In the genomic region with DNA sequence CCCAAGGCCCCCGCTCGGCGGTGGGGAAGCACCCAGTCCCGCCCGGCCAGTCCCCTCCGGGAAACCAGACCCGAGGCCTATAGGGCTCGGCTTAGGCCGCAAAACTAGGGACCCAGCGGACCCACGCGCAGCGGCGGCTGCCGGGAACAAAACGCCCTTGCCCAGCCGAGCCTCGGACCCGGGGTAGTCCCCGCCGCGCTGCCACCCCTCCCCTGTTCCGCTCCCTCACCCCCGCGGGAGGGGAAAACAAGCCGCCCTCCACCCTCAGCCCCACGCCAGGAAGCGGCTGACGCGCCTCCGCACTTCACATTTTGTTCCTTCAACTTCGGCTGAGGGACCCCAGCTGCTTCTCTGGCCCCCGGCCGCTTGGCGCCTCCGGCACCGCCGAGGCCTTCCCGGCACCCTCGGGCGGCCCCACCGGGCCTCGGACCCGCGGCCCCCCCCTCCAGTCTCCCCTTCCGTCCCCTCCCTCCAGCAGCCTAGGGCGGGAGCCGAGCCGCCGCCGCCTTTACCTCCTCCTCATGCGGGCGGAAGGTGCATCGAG, we compare ENCODE assay signal across 1 cellular context.
TF ChIP-seq lines count a peak whose summit lies in the region.

No MANE protein-coding gene starts in this region.

TF ChIP-seq in H1, 55 proteins besides CTCF, POLR2A, EP300 and RAD21:
- TF ChIP-seq SIN3A (conservative IDR thresholded peaks at IDR 0.05 in 1 of 2, IDR thresholded peaks at IDR 0.05 in 1 of 2; ENCODE audit: low read depth in 1 of 2, low read length in 2 of 2) (no peak), FOSL1 (IDR thresholded peaks at IDR 0.05; ENCODE audit: insufficient read depth, low read depth, low read length) (no peak), TBP (IDR thresholded peaks at IDR 0.05; ENCODE audit: low read depth, low read length) (no peak), GABPA (IDR thresholded peaks at IDR 0.05; ENCODE audit: borderline replicate concordance, insufficient read depth, low read length) (no peak), JUN (IDR thresholded peaks at IDR 0.05; ENCODE audit: low read depth, low read length) (no peak), BCL11A (IDR thresholded peaks at IDR 0.05; ENCODE audit: low read depth in 2 of 2, low read length in 2 of 2) (no peak), CHD1 (IDR thresholded peaks at IDR 0.05; ENCODE audit: low read depth, low read length) (no peak), RBBP5 (IDR thresholded peaks at IDR 0.05; ENCODE audit: borderline replicate concordance, low read depth, low read length) (no peak), CBX8 (IDR thresholded peaks at IDR 0.05; ENCODE audit: borderline replicate concordance, low read depth, low read length) (no peak), ASH2L (IDR thresholded peaks at IDR 0.05; ENCODE audit: low read length) (peak; percentile 64), CTBP2 (IDR thresholded peaks at IDR 0.05; ENCODE audit: borderline replicate concordance, insufficient read depth, insufficient read length, low read length) (no peak), BRCA1 (IDR thresholded peaks at IDR 0.05; ENCODE audit: low read depth, low read length) (no peak), CHD7 (IDR thresholded peaks at IDR 0.05; ENCODE audit: insufficient replicate concordance, low read length) (no peak), KDM4A (IDR thresholded peaks at IDR 0.05; ENCODE audit: low read depth, low read length, severe bottlenecking) (peak; percentile 29)
